Comparison of ENCODE assay signal across 8 cellular contexts in genomic region chr3:150411106-150411460, GRCh38. TPM values are rescaled to one million over a fixed set of nuclear protein-coding genes. Genes with fewer than 3 reads are reported as not detected.
A peak's percentile ranks its signal among the peaks of the same experiment; 100 is the strongest.
DNase-seq lines count a peak whose midpoint lies in the region; TF ChIP-seq lines count a peak whose summit lies in the region.

No MANE protein-coding gene starts in this region.

- H3K27ac ChIP-seq in OCI-LY7 (ENCODE audit: low read depth, low read length, poor library complexity, severe bottlenecking) = no peak overlapping the region

- H4K20me1 ChIP-seq in OCI-LY7 (ENCODE audit: insufficient read depth, low read length) = peaks cover 58% of the 10 kb centered on the region

- H3K4me3 ChIP-seq in OCI-LY7 (ENCODE audit: low read depth, low read length, poor library complexity, severe bottlenecking) (peak overlapping the region; percentile 78), epithelial cell of proximal tubule (ENCODE audit: low read depth, low read length) (peak overlapping the region; percentile 88)

- CTCF ChIA-PET in OCI-LY7 (lab: Charles Lee; ENCODE audit: unreplicated experiment) = no interaction called here

- BruUV-seq in OCI-LY7 (replicated peaks; lab: Mats Ljungman, UMichigan) = no TSS peak

- no peaks in the 10 kb centered on the region for H3K9me3 Mint-ChIP-seq in progenitor cell of endocrine pancreas (ENCODE audit: low read depth)

- H2AFZ ChIP-seq in OCI-LY7 (ENCODE audit: low read length) = no peak overlapping the region

- H3K36me3 Mint-ChIP-seq in progenitor cell of endocrine pancreas (ENCODE audit: insufficient read depth) = peaks cover 1% of the 10 kb centered on the region

- no peak for TF ChIP-seq CTCF in GM10266 (IDR thresholded peaks at IDR 0.05; ENCODE audit: control insufficient read depth, insufficient read depth, low read depth, missing control alignments)
- TF ChIP-seq CTCF in OCI-LY7 (conservative IDR thresholded peaks at IDR 0.05; ENCODE audit: low read length) = no peak
- TF ChIP-seq CTCF in epithelial cell of proximal tubule (conservative IDR thresholded peaks at IDR 0.05; ENCODE audit: low read depth, low read length) = no peak
- no peak for TF ChIP-seq CTCF in progenitor cell of endocrine pancreas (IDR thresholded peaks at IDR 0.05; ENCODE audit: unreplicated experiment)

- peaks cover 27% of the 10 kb centered on the region for H3K4me1 ChIP-seq in OCI-LY7 (ENCODE audit: insufficient read depth, low read length, poor library complexity, severe bottlenecking)

- peak overlapping the region; percentile 73 for H3K27ac Mint-ChIP-seq in progenitor cell of endocrine pancreas

- POLR2A ChIA-PET in OCI-LY7 (lab: Charles Lee) = interaction anchor here (1.3 to 2.8 kb wide), 4 partner anchors 8 to 135 kb away, joined by 3 to 16 read pairs (median 8); no protein-coding TSS in a partner anchor

- 0 out of 2 replicates have a peak, but pooled peaks cover 4% of the 10 kb centered on the region for H3K9me2 ChIP-seq in OCI-LY7 (ENCODE audit: insufficient read depth, low read length)

- peak overlapping the region; percentile 89 for H3K4me2 ChIP-seq in OCI-LY7 (ENCODE audit: low read length)

- H3K36me3 ChIP-seq in OCI-LY7 (ENCODE audit: insufficient read depth, low read length) = peaks cover 52% of the 10 kb centered on the region

- no peaks in the 10 kb centered on the region for H3K27me3 Mint-ChIP-seq in progenitor cell of endocrine pancreas

- H3K4me1 Mint-ChIP-seq in progenitor cell of endocrine pancreas (ENCODE audit: low read depth) = peaks cover 42% of the 10 kb centered on the region

- peaks cover 72% of the 10 kb centered on the region for H3K79me2 ChIP-seq in OCI-LY7 (ENCODE audit: insufficient read depth, low read depth, low read length)

- H3K9me3 ChIP-seq in OCI-LY7 (ENCODE audit: low read length) = no peaks in the 10 kb centered on the region

- H3K4me3 Mint-ChIP-seq in progenitor cell of endocrine pancreas (ENCODE audit: low read depth) = peak overlapping the region; percentile 95

- DNase-seq in GM10266 (ENCODE audit: extremely low spot score) = peak; percentile 13
- DNase-seq in OCI-LY7 (ENCODE audit: low spot score) = no peak
- DNase-seq in epithelial cell of proximal tubule (ENCODE audit: low read depth) = no peak
- no peak for DNase-seq in progenitor cell of endocrine pancreas (ENCODE audit: low spot score, unreplicated experiment)
- DNase-seq in RKO (ENCODE audit: low spot score) = no peak
- DNase-seq in NOMO-1 treated with dmso at 0.1 percent for 144 hours (lab: John Stamatoyannopoulos, UW; ENCODE audit: unreplicated experiment) = no peak
- no peak for DNase-seq in HT-29 (ENCODE audit: low spot score)
- DNase-seq in stimulated activated CD4-positive, alpha-beta T cell treated with anti-CD3 and anti-CD28 coated beads, Interleukin-4, amount 100 ng/mL, for 24 hours = no peak

- intact Hi-C loops in OCI-LY7 (cut with micrococcal nuclease; ENCODE audit: unreplicated experiment) = loop anchor here (10.0 kb wide), 1 partner anchor 436 kb away; the partner anchor contains the start of gene PFN2

RNA-seq across cellular contexts. Expression of gene TSC22D2, which starts 3.0 kb away (rescaled TPM):
- 5.9 and 6.2 TPM in 2 replicates for total RNA-seq in OCI-LY7 (2014; rRNA removed; shearing (Covaris generic))
- total RNA-seq in OCI-LY7 (2022) (24.2 and 24.9 TPM in 2 replicates), epithelial cell of proximal tubule (14.3 and 16.0 TPM in 2 replicates), progenitor cell of endocrine pancreas (31.9 and 35.5 TPM in 2 replicates)
- total RNA-seq in HT-29 (2014; rRNA removed; shearing (Covaris generic)) = 5.7 and 6.0 TPM in 2 replicates
